25 cellular contexts compared by ENCODE assay signal in the genomic region with DNA sequence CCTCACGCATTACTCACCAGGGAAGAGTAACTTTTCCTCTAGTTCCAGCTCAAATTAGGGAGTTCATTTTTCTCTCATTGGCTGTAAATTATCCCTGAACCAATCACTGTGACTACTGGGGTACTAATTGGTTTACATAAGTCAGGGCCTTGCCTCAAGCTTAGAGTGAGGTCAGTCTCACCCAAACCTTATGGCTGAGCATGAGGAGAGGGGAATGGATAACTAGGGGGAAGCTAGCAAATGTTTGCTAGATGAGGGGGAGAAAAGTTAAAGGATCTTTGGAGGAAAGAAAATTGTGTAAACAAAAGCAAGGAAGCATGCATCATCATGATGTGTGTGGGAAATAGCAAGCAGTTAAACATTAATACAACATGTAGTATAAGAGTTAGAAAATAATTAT.
"Had no signal": no experiment of that assay in that cellular context is flagged by ENCODE, and none has a peak within 500 bp of the region (broad histone marks: within the 10 kb centered on the region; RNA-seq: fewer than 3 reads in every experiment).

No MANE protein-coding gene starts in this region.

- H3K4me3 ChIP-seq: heart right ventricle, left lung, lung, ovary, prostate gland, right atrium auricular region, suprapubic skin, tibial nerve had no signal

- H3K36me3 ChIP-seq: heart right ventricle, left lung, ovary, prostate gland, right atrium auricular region, suprapubic skin, tibial nerve had no signal

- ATAC-seq: activated CD8-positive, alpha-beta T cell treated with anti-CD3 and anti-CD28 coated beads, Interleukin-2, amount 10 ng/mL, durations not matched to agents 7 days and 5 days; heart right ventricle; left lung; naive thymus-derived CD4-positive, alpha-beta T cell; T-cell had no signal

- H3K27ac Mint-ChIP-seq: activated CD8-positive, alpha-beta T cell treated with anti-CD3 and anti-CD28 coated beads, Interleukin-2, amount 10 ng/mL, durations not matched to agents 7 days and 5 days; activated naive CD8-positive, alpha-beta T cell treated with anti-CD3 and anti-CD28 coated beads for 36 hours; activated T-helper 2 cell treated with anti-CD3 and anti-CD28 coated beads, Interferon-gamma antibody, Interleukin-2, Interleukin-4, amounts not matched to agents 10 μg/mL and 5 μg/mL and 100 μg/mL, durations not matched to agents 14 hours and 24 hours and 36 hours; naive thymus-derived CD4-positive, alpha-beta T cell; stimulated activated naive CD8-positive, alpha-beta T cell treated with anti-CD3 and anti-CD28 coated beads, Interleukin-15, Interleukin-2, amounts not matched to agents 100 ng/mL and 50 ng/mL, for 24 hours; T-cell; T-helper 2 cell treated with Interferon-gamma antibody and Interleukin-4, amounts not matched to agents 5 μg/mL and 100 μg/mL, for 36 hours had no signal

- H3K9me3 Mint-ChIP-seq: activated T-helper 2 cell treated with anti-CD3 and anti-CD28 coated beads, Interferon-gamma antibody, Interleukin-2, Interleukin-4, amounts not matched to agents 10 μg/mL and 5 μg/mL and 100 μg/mL, durations not matched to agents 14 hours and 24 hours and 36 hours; stimulated activated naive CD8-positive, alpha-beta T cell treated with anti-CD3 and anti-CD28 coated beads, Interleukin-15, Interleukin-2, amounts not matched to agents 100 ng/mL and 50 ng/mL, for 24 hours; T-helper 2 cell treated with Interferon-gamma antibody and Interleukin-4, amounts not matched to agents 5 μg/mL and 100 μg/mL, for 36 hours had no signal

- H3K9me3 ChIP-seq: left lung, ovary, prostate gland, right atrium auricular region, suprapubic skin, tibial nerve had no signal

- H3K27me3 ChIP-seq: heart right ventricle, left lung, ovary, right atrium auricular region, suprapubic skin, tibial nerve had no signal

- H3K4me3 Mint-ChIP-seq: activated CD8-positive, alpha-beta T cell treated with anti-CD3 and anti-CD28 coated beads, Interleukin-2, amount 10 ng/mL, durations not matched to agents 7 days and 5 days; activated naive CD8-positive, alpha-beta T cell treated with anti-CD3 and anti-CD28 coated beads for 36 hours; naive thymus-derived CD4-positive, alpha-beta T cell; stimulated activated naive CD8-positive, alpha-beta T cell treated with anti-CD3 and anti-CD28 coated beads, Interleukin-15, Interleukin-2, amounts not matched to agents 100 ng/mL and 50 ng/mL, for 24 hours; T-cell; T-helper 2 cell treated with Interferon-gamma antibody and Interleukin-4, amounts not matched to agents 5 μg/mL and 100 μg/mL, for 36 hours had no signal

- H3K4me1 ChIP-seq: prostate gland, right atrium auricular region, suprapubic skin had no signal

- H3K27ac ChIP-seq: heart right ventricle, left lung, ovary, prostate gland, right atrium auricular region, suprapubic skin, tibial nerve, VCaP had no signal

- H3K27me3 Mint-ChIP-seq: activated naive CD8-positive, alpha-beta T cell treated with anti-CD3 and anti-CD28 coated beads for 36 hours; naive thymus-derived CD4-positive, alpha-beta T cell; stimulated activated naive CD8-positive, alpha-beta T cell treated with anti-CD3 and anti-CD28 coated beads, Interleukin-15, Interleukin-2, amounts not matched to agents 100 ng/mL and 50 ng/mL, for 24 hours; T-cell had no signal

- DNase-seq: activated CD4-positive, alpha-beta T cell treated with anti-CD3 and anti-CD28 coated beads, Interleukin-2, amount 50 U/mL, for 1 hour; activated CD4-positive, CD25-positive, alpha-beta regulatory T cell treated with anti-CD3 and anti-CD28 coated beads, Interleukin-2, amount 50 U/mL, for 72 hours; activated CD8-positive, alpha-beta T cell treated with anti-CD3 and anti-CD28 coated beads, Interleukin-2, amount 10 ng/mL, durations not matched to agents 7 days and 5 days; activated naive CD4-positive, alpha-beta T cell treated with Interleukin-2 at 50 U/mL for 16 hours; activated naive CD8-positive, alpha-beta T cell treated with anti-CD3 and anti-CD28 coated beads for 36 hours; activated T-cell treated with anti-CD3 and anti-CD28 coated beads, Interleukin-2, amount 50 U/mL, for 1 hour; central memory CD4-positive, alpha-beta T cell; dermis blood vessel endothelial cell; effector CD8-positive, alpha-beta T cell; heart right ventricle; kidney; left lung; naive thymus-derived CD4-positive, alpha-beta T cell; ovary; stimulated activated CD4-positive, alpha-beta T cell treated with anti-CD3 and anti-CD28 coated beads, Interleukin-12 subunit alpha, Interleukin-12 subunit beta, amount 100 ng/mL, for 4 hours; T-cell had no signal
